ENCODE assay signal across 12 cellular contexts in genomic region chr17:49727353-49727752, GRCh38. TPM values are rescaled to one million over a fixed set of nuclear protein-coding genes. Genes with fewer than 3 reads are reported as not detected.
DNase-seq lines count a peak whose midpoint lies in the region; ATAC-seq lines count a peak whose summit lies in the region.
"Had no signal": no experiment of that assay in that cellular context is flagged by ENCODE, and none has a peak within 500 bp of the region (broad histone marks: within the 10 kb centered on the region; RNA-seq: fewer than 3 reads in every experiment).

No MANE protein-coding gene starts in this region.

- H3K27me3 Mint-ChIP-seq in stimulated activated naive CD8-positive, alpha-beta T cell treated with anti-CD3 and anti-CD28 coated beads, Interleukin-15, Interleukin-2, amounts not matched to agents 100 ng/mL and 50 ng/mL, for 24 hours: no peaks in the 10 kb centered on the region

- H3K4me1 Mint-ChIP-seq in stimulated activated naive CD8-positive, alpha-beta T cell treated with anti-CD3 and anti-CD28 coated beads, Interleukin-15, Interleukin-2, amounts not matched to agents 100 ng/mL and 50 ng/mL, for 24 hours (ENCODE audit: low read depth): peaks cover 58% of the 10 kb centered on the region

- no peak for DNase-seq in stimulated activated naive CD8-positive, alpha-beta T cell treated with anti-CD3 and anti-CD28 coated beads, Interleukin-15, Interleukin-2, amounts not matched to agents 100 U/mL and 50 U/mL, for 24 hours
- DNase-seq in NCI-H524 treated with DMSO at 0.1 percent for 48 hours (lab: John Stamatoyannopoulos, UW) (peak; percentile 13), myocyte (ENCODE audit: low read depth) (peak; percentile 95), H4 (ENCODE audit: low spot score) (no peak), NCI-H774 (lab: John Stamatoyannopoulos, UW) (no peak)
- DNase-seq: BE2C, Karpas-422, NCI-H1105 treated with DMSO at 0.1 percent for 48 hours, NCI-H1930, NCI-H510A treated with DMSO at 0.1 percent for 48 hours had no signal

- no peaks in the 10 kb centered on the region for H3K9me3 Mint-ChIP-seq in stimulated activated naive CD8-positive, alpha-beta T cell treated with anti-CD3 and anti-CD28 coated beads, Interleukin-15, Interleukin-2, amounts not matched to agents 100 ng/mL and 50 ng/mL, for 24 hours

- H3K4me3 Mint-ChIP-seq in stimulated activated naive CD8-positive, alpha-beta T cell treated with anti-CD3 and anti-CD28 coated beads, Interleukin-15, Interleukin-2, amounts not matched to agents 100 ng/mL and 50 ng/mL, for 24 hours: no peak overlapping the region

- H3K36me3 Mint-ChIP-seq in stimulated activated naive CD8-positive, alpha-beta T cell treated with anti-CD3 and anti-CD28 coated beads, Interleukin-15, Interleukin-2, amounts not matched to agents 100 ng/mL and 50 ng/mL, for 24 hours (ENCODE audit: low read depth): peaks cover 26% of the 10 kb centered on the region

- peak overlapping the region; percentile 7 for H3K27ac Mint-ChIP-seq in stimulated activated naive CD8-positive, alpha-beta T cell treated with anti-CD3 and anti-CD28 coated beads, Interleukin-15, Interleukin-2, amounts not matched to agents 100 ng/mL and 50 ng/mL, for 24 hours

- no peak for ATAC-seq in stimulated activated naive CD8-positive, alpha-beta T cell treated with anti-CD3 and anti-CD28 coated beads, Interleukin-15, Interleukin-2, amounts not matched to agents 100 U/mL and 50 U/mL, for 24 hours
- ATAC-seq in HG03039 (IDR thresholded peaks at IDR 0.05; ENCODE audit: unreplicated experiment): no peak

RNA-seq across cellular contexts. Expression of gene SLC35B1, which starts 19.6 kb away (rescaled TPM):
- total RNA-seq in myocyte: 88.3 and 96.5 TPM in 2 replicates
- 86.4 TPM for polyA plus RNA-seq in myocyte (2012)
- total RNA-seq in H4 (2014; rRNA removed; shearing (Covaris generic)): 142 and 160 TPM in 2 replicates

RNA-seq across cellular contexts. Expression of gene FAM117A, which starts 36.6 kb away (rescaled TPM):
- 21.0 and 27.9 TPM in 2 replicates for total RNA-seq in myocyte
- 5.4 TPM for polyA plus RNA-seq in myocyte (2012)
- 6.9 and 8.1 TPM in 2 replicates for total RNA-seq in H4 (2014; rRNA removed; shearing (Covaris generic))

RNA-seq across cellular contexts. Expression of gene SPOP, which starts 49.5 kb away (rescaled TPM):
- total RNA-seq in myocyte: 35.7 and 47.1 TPM in 2 replicates
- 32.7 TPM for polyA plus RNA-seq in myocyte (2012)
- total RNA-seq in H4 (2014; rRNA removed; shearing (Covaris generic)): 30.7 and 43.9 TPM in 2 replicates

Comparison
In these comparisons a context has a peak if more than half of its experiments do, and no peak if none do; other contexts are left out.
1. DNase-seq: peak in NCI-H524 treated with DMSO at 0.1 percent for 48 hours (single experiment) and myocyte (single experiment); none in stimulated activated naive CD8-positive, alpha-beta T cell treated with anti-CD3 and anti-CD28 coated beads, Interleukin-15, Interleukin-2, amounts not matched to agents 100 U/mL and 50 U/mL, for 24 hours (single experiment), H4 (single experiment) and NCI-H774 (single experiment).